9 cellular contexts compared by ENCODE assay signal in the genomic region with DNA sequence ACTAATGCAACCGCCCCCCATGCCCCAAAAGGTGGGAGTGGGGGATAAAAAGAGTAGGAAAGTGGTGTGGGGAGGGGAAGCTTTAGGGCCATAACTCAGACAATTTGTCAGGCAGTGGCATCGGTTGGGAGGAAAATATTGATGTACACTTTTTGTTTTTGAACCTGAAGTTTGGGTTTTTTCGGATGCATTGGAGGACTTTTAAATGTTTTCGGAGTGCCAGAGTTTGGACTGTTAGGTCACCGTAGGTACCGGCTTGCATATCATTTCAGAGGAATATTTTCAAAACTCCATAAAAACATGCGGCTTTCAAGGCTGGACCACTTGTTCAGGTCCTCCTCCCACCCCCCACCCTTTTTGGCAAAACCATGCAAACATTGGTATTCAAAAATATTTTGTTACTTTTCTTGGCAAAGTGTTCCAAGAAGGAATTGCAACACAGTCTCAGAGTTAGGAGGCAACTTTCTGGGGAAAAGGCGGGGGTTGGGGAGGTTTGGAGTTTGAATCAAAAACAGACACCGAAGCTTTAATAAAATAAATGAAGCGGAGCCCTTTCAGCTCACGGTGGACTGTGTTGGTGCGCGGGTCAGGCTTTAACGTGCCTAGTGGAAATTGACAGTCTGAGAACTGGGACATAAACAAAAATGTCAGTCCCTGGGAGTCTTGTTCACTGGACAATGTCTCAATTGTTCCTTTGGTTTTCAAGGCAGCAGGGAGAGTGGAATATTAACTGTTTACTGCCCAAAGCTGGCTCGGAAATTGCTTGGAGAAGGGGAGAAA.
A peak's percentile ranks its signal among the peaks of the same experiment; 100 is the strongest.
DNase-seq lines count a peak whose midpoint lies in the region; ATAC-seq and TF ChIP-seq lines count a peak whose summit lies in the region.
"Had no signal": no experiment of that assay in that cellular context is flagged by ENCODE, and none has a peak within 500 bp of the region (broad histone marks: within the 10 kb centered on the region; RNA-seq: fewer than 3 reads in every experiment).

No MANE protein-coding gene starts in this region.

- H3K4me1 ChIP-seq in left lung, result peaks cover 34 to 50% of the 10 kb centered on the region in 2 donors

- H3K4me3 Mint-ChIP-seq in natural killer cell, result no peak overlapping the region
- no peak overlapping the region for H3K4me3 Mint-ChIP-seq in activated CD4-positive, alpha-beta T cell treated with anti-CD3 and anti-CD28 coated beads, Interleukin-2, amount 10 ng/mL, durations not matched to agents 24 days and 14 days
- H3K4me3 Mint-ChIP-seq: T-cell had no signal

- no peaks in the 10 kb centered on the region for H3K4me1 Mint-ChIP-seq in natural killer cell
- no peaks in the 10 kb centered on the region for H3K4me1 Mint-ChIP-seq in activated CD4-positive, alpha-beta T cell treated with anti-CD3 and anti-CD28 coated beads, Interleukin-2, amount 10 ng/mL, durations not matched to agents 24 days and 14 days

- TF ChIP-seq CTCF in coronary artery (IDR thresholded peaks at IDR 0.05) (no peak), left lung (IDR thresholded peaks at IDR 0.05) (no peak), natural killer cell (IDR thresholded peaks at IDR 0.05) (no peak)

- H3K27me3 ChIP-seq in left lung, result no peaks in the 10 kb centered on the region

- peak overlapping the region; percentile 56 for H3K4me3 ChIP-seq in coronary artery
- no peak overlapping the region for H3K4me3 ChIP-seq in left lung

- H3K9me3 Mint-ChIP-seq in natural killer cell, result no peaks in the 10 kb centered on the region
- H3K9me3 Mint-ChIP-seq in activated CD4-positive, alpha-beta T cell treated with anti-CD3 and anti-CD28 coated beads, Interleukin-2, amount 10 ng/mL, durations not matched to agents 24 days and 14 days, result no peaks in the 10 kb centered on the region
- H3K9me3 Mint-ChIP-seq: T-cell had no signal

- no peaks in the 10 kb centered on the region for H3K9me3 ChIP-seq in left lung

- peak; percentile 27 for ATAC-seq in left lung
- no peak for ATAC-seq in natural killer cell
- no peak for ATAC-seq in GM19397 (IDR thresholded peaks at IDR 0.05; ENCODE audit: unreplicated experiment)
- ATAC-seq: T-cell had no signal

- no peak overlapping the region for H3K27ac Mint-ChIP-seq in natural killer cell
- no peak overlapping the region for H3K27ac Mint-ChIP-seq in activated CD4-positive, alpha-beta T cell treated with anti-CD3 and anti-CD28 coated beads, Interleukin-2, amount 10 ng/mL, durations not matched to agents 24 days and 14 days
- H3K27ac Mint-ChIP-seq: T-cell had no signal

- DNase-seq in HuH-7 (ENCODE audit: low spot score) (peak; percentile 51), coronary artery (ENCODE audit: low spot score) (no peak), left lung (no peak), natural killer cell (no peak), cerebellar nuclear complex (lab: John Stamatoyannopoulos, UW) (no peak)
- no peak for DNase-seq in activated CD4-positive, alpha-beta T cell treated with anti-CD3 and anti-CD28 coated beads, Interleukin-2, amount 10 ng/mL, durations not matched to agents 24 days and 14 days
- DNase-seq: T-cell had no signal

- peak overlapping the region; percentile 74 to 87 for H3K27ac ChIP-seq in coronary artery
- peak overlapping the region; percentile 53 to 64 for H3K27ac ChIP-seq in left lung
- peak overlapping the region; percentile 65 for H3K27ac ChIP-seq in temporal lobe (ENCODE audit: low read depth, low read length)

- intact Hi-C loops in left lung (cut with DNase I) (no loop called here), natural killer cell (cut with micrococcal nuclease) (no loop called here)
- intact Hi-C loops in activated CD4-positive, alpha-beta T cell treated with anti-CD3 and anti-CD28 coated beads, Interleukin-2, amount 10 ng/mL, durations not matched to agents 24 days and 14 days (cut with micrococcal nuclease), result no loop called here

- no peaks in the 10 kb centered on the region for H3K27me3 Mint-ChIP-seq in natural killer cell (ENCODE audit: low read depth in 2 of 2)
- peaks cover 5% of the 10 kb centered on the region for H3K27me3 Mint-ChIP-seq in activated CD4-positive, alpha-beta T cell treated with anti-CD3 and anti-CD28 coated beads, Interleukin-2, amount 10 ng/mL, durations not matched to agents 24 days and 14 days
- H3K27me3 Mint-ChIP-seq: T-cell had no signal

- H3K36me3 ChIP-seq in left lung, result no peaks in the 10 kb centered on the region

- H3K36me3 Mint-ChIP-seq in natural killer cell, result no peaks in the 10 kb centered on the region
- no peaks in the 10 kb centered on the region for H3K36me3 Mint-ChIP-seq in activated CD4-positive, alpha-beta T cell treated with anti-CD3 and anti-CD28 coated beads, Interleukin-2, amount 10 ng/mL, durations not matched to agents 24 days and 14 days (ENCODE audit: low read depth)
- H3K36me3 Mint-ChIP-seq: T-cell had no signal
